In genomic region chr19:6740589-6741348, GRCh38 we compare ENCODE assay signal across 8 cellular contexts. TPM values are rescaled to one million over a fixed set of nuclear protein-coding genes. Genes with fewer than 3 reads are reported as not detected.
DNase-seq lines count a peak whose midpoint lies in the region; ATAC-seq and TF ChIP-seq lines count a peak whose summit lies in the region.

No MANE protein-coding gene starts in this region.

- H3F3A ChIP-seq in GM23338 (replicated peaks; ENCODE audit: low read depth) = 0 out of 2 replicates have a peak, but pooled peaks cover 11% of the 10 kb centered on the region

- H3K4me1 Mint-ChIP-seq in GM23338 = peaks cover 45% of the 10 kb centered on the region
- H3K4me1 Mint-ChIP-seq in nephron = peaks cover 74% of the 10 kb centered on the region

- H3K9me2 ChIP-seq in GM23338 (ENCODE audit: insufficient read depth) = no peaks in the 10 kb centered on the region

- no peaks in the 10 kb centered on the region for H3K9me3 ChIP-seq in esophagus squamous epithelium

- intact Hi-C loops in esophagus squamous epithelium (cut with DNase I) = no loop called here

- H3K4me3 Mint-ChIP-seq in GM23338 (peak overlapping the region; percentile 88), nephron (peak overlapping the region; percentile 86 to 90 (median 90))

- no peak overlapping the region for H2AFZ ChIP-seq in GM23338

- H3K36me3 Mint-ChIP-seq in GM23338 (ENCODE audit: low read depth) = peaks cover 33% of the 10 kb centered on the region
- peaks cover 25% of the 10 kb centered on the region for H3K36me3 Mint-ChIP-seq in nephron (ENCODE audit: low read depth)

- WGBS in esophagus squamous epithelium, 2 donors = 0 to 1% methylated on average over 2 to 12 of the region's 46 CpGs

- H3K9me3 Mint-ChIP-seq in GM23338 (no peaks in the 10 kb centered on the region), nephron (no peaks in the 10 kb centered on the region)

- CTCF ChIA-PET in AG04449 (lab: Yijun Ruan, JAX) = interaction anchor here (1.2 kb wide), 1 partner anchor 121 kb away, joined by 6 read pairs; no protein-coding TSS in a partner anchor

- no peak for TF ChIP-seq CTCF in AG04449 (IDR thresholded peaks at IDR 0.05; ENCODE audit: insufficient read depth, low read length, missing control alignments)
- no peak for TF ChIP-seq CTCF in GM23338 (conservative IDR thresholded peaks at IDR 0.05; ENCODE audit: low read depth in 2 of 2)
- no peak for TF ChIP-seq CTCF in WI38 (IDR thresholded peaks at IDR 0.05; ENCODE audit: low read depth, low read length)
- TF ChIP-seq CTCF in esophagus squamous epithelium (IDR thresholded peaks at IDR 0.05) = no peak
- no peak for TF ChIP-seq CTCF in nephron (IDR thresholded peaks at IDR 0.05; ENCODE audit: unreplicated experiment in 3 of 3)

- ATAC-seq in GM23338 (peak; percentile 19), HG02870 (IDR thresholded peaks at IDR 0.05; ENCODE audit: unreplicated experiment) (no peak), GM21717 (IDR thresholded peaks at IDR 0.05; ENCODE audit: unreplicated experiment) (no peak)

- DNase-seq in AG04449 (ENCODE audit: low read depth, low spot score) = no peak
- DNase-seq in GM23338 (ENCODE audit: low spot score) = peak; percentile 86
- DNase-seq in esophagus squamous epithelium (lab: John Stamatoyannopoulos, UW) = no peak
- DNase-seq in GF-D8 (lab: John Stamatoyannopoulos, UW) = no peak

- H3K36me3 ChIP-seq in GM23338 (ENCODE audit: insufficient read depth) = peaks cover 23% of the 10 kb centered on the region
- peaks cover 0 to 43% (median 15%) of the 10 kb centered on the region in 3 donors for H3K36me3 ChIP-seq in esophagus squamous epithelium

- H4K20me1 ChIP-seq in GM23338 (replicated peaks; ENCODE audit: insufficient read depth) = peaks cover 15% of the 10 kb centered on the region; the same call in 1 of the 2 replicates

- H3K27ac Mint-ChIP-seq in GM23338 (peak overlapping the region; percentile 75), nephron (peak overlapping the region; percentile 58 to 83 (median 72))

- H3K4me1 ChIP-seq in GM23338 (ENCODE audit: insufficient read depth) (peaks cover 26% of the 10 kb centered on the region), esophagus squamous epithelium (peaks cover 47 to 80% (median 61%) of the 10 kb centered on the region in 3 donors)

- peak overlapping the region; percentile 89 for H3K4me3 ChIP-seq in AG04449 (ENCODE audit: low read depth, low read length)
- H3K4me3 ChIP-seq in GM23338 = peak overlapping the region; percentile 94
- H3K4me3 ChIP-seq in WI38 (ENCODE audit: low read depth, low read length) = peak overlapping the region; percentile 87
- peak overlapping the region; percentile 81 to 95 (median 88) for H3K4me3 ChIP-seq in esophagus squamous epithelium

- H3K27ac ChIP-seq in GM23338 (ENCODE audit: low read depth) (peak overlapping the region; percentile 89), esophagus squamous epithelium (peak overlapping the region; percentile 96 to 99 (median 98))

- H3K4me2 ChIP-seq in GM23338 = peak overlapping the region; percentile 96

- POLR2A ChIA-PET in AG04449 (lab: Yijun Ruan, JAX) = no interaction called here

- H3K27me3 Mint-ChIP-seq in GM23338 (ENCODE audit: insufficient read depth, low read depth, poor library complexity) (peaks cover 21% of the 10 kb centered on the region), nephron (ENCODE audit: low read depth) (no peaks in the 10 kb centered on the region)

- H3K27me3 ChIP-seq in GM23338 (ENCODE audit: insufficient read depth) = no peaks in the 10 kb centered on the region
- no peaks in the 10 kb centered on the region for H3K27me3 ChIP-seq in esophagus squamous epithelium

- TF ChIP-seq POLR2A in esophagus squamous epithelium (IDR thresholded peaks at IDR 0.05) = peak in 2 of 4 donors; percentile 23 to 57

- peaks cover 29% of the 10 kb centered on the region for H3K79me2 ChIP-seq in GM23338 (replicated peaks; ENCODE audit: insufficient read depth)

TF ChIP-seq in GM23338, 12 proteins besides CTCF, POLR2A, EP300 and RAD21 (continues in another document):
- TF ChIP-seq ETS1 (IDR thresholded peaks at IDR 0.05) (no peak), ZNF462 (CRISPR knock-in tag; IDR thresholded peaks at IDR 0.05) (no peak), STAT1 (IDR thresholded peaks at IDR 0.05; ENCODE audit: unreplicated experiment) (no peak)

RNA-seq across cellular contexts. Expression of gene TRIP10, which starts 1.3 kb away (rescaled TPM):
- 46.2 and 56.8 TPM in 2 replicates for total RNA-seq in GM23338 (2014; rRNA removed; shearing (Covaris generic))
- polyA plus RNA-seq in GM23338 (2016; fragmentation: Nextera tagmentation; extraction: Ambion mirVana) = 65.4 and 68.5 TPM in 2 replicates
- 100 to 1,000 TPM in 3 of 4 donors, 10 to 100 TPM in 1; 67.6 to 160 (median 117) TPM for total RNA-seq in esophagus squamous epithelium

RNA-seq across cellular contexts. Expression of gene GPR108, which starts 3.4 kb away (rescaled TPM):
- 42.6 and 57.9 TPM in 2 replicates for total RNA-seq in GM23338 (2014; rRNA removed; shearing (Covaris generic))
- 44.8 and 45.9 TPM in 2 replicates for polyA plus RNA-seq in GM23338 (2016; fragmentation: Nextera tagmentation; extraction: Ambion mirVana)
- 10 to 100 TPM; 45.7 to 72.8 (median 52.0) TPM for total RNA-seq in esophagus squamous epithelium

RNA-seq across cellular contexts. Expression of gene C3, which starts 20.3 kb away (rescaled TPM):
- total RNA-seq in GM23338 (2014; rRNA removed; shearing (Covaris generic)) = 4.8 and 17.7 TPM in 2 replicates
- polyA plus RNA-seq in GM23338 (2016; fragmentation: Nextera tagmentation; extraction: Ambion mirVana) = 5.1 and 7.5 TPM in 2 replicates
- 100 to 1,000 TPM in 2 of 4 donors, 10 to 100 TPM in 2; 12.0 to 501 (median 189) TPM for total RNA-seq in esophagus squamous epithelium

RNA-seq across cellular contexts. Expression of gene SH2D3A, which starts 26.5 kb away (rescaled TPM):
- 25.6 and 38.4 TPM in 2 replicates for total RNA-seq in GM23338 (2014; rRNA removed; shearing (Covaris generic))
- polyA plus RNA-seq in GM23338 (2016; fragmentation: Nextera tagmentation; extraction: Ambion mirVana) = 20.7 and 24.6 TPM in 2 replicates
- 10 to 100 TPM; 17.3 to 52.1 (median 40.6) TPM for total RNA-seq in esophagus squamous epithelium

RNA-seq across cellular contexts. Expression of gene VAV1, which starts 31.7 kb away (rescaled TPM):
- total RNA-seq in GM23338 (2014; rRNA removed; shearing (Covaris generic)) = 1.7 and 1.8 TPM in 2 replicates
- 0.82 and 1.0 TPM in 2 replicates for polyA plus RNA-seq in GM23338 (2016; fragmentation: Nextera tagmentation; extraction: Ambion mirVana)
- 1 to 10 TPM in 3 of 4 donors, under 1 TPM in 1; 0.83 to 7.6 (median 3.6) TPM for total RNA-seq in esophagus squamous epithelium
